ENCODE assay signal across 18 cellular contexts in the genomic region with DNA sequence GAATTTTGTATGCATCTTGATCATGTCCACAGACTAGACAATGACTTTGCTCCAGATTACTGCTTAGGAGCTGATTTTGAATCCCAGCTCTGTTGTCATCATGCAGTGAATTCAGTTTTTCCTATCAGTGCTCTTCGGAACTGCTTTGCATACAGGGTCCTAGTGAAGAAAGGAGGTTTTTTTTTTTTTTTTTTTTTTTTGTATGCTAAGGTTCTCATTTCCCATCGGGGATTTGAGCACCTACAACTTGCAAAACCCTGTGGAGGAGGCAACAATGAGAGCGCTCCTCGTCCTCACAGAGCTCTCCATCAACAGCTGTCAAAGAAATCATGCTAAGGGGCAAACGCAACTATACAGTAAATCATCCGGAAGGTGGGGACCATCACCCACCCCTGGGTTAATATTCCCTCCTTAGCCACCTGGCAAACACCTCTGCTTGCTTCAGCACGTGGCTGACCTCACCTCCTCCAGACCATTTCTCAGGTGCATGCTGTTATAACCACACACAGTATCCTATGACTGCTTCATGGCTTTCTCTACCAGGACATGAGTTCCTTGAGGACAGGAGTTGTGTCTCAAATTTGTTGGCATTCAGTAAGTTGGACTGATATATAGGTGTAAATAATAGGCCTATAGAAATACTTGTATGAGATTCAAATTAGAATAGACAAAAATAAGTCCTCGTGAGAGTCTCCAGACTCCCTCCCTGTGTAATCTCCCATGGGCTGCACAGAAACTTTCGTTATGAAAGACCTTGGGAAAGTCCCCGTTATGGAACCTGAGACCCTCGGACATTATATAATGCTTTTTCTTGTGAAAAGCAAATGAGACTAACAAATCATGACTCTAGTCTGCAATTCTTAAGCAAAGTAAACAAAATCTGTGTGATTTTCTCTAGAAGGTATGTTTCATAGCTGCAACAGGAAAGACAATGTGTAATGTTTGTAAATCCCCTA.
A peak's percentile ranks its signal among the peaks of the same experiment; 100 is the strongest.
DNase-seq lines count a peak whose midpoint lies in the region; ATAC-seq, FAIRE-seq and TF ChIP-seq lines count a peak whose summit lies in the region.
"Had no signal": no experiment of that assay in that cellular context is flagged by ENCODE, and none has a peak within 500 bp of the region (broad histone marks: within the 10 kb centered on the region; RNA-seq: fewer than 3 reads in every experiment).

No MANE protein-coding gene starts in this region.

- H3K9me3 ChIP-seq in CD8-positive, alpha-beta T cell (ENCODE audit: low read length) = no peaks in the 10 kb centered on the region
- no peaks in the 10 kb centered on the region; the same call in 2 of the 3 replicates for H3K9me3 ChIP-seq in GM12878 (replicated peaks; ENCODE audit: control insufficient read depth, insufficient read depth, low read length)
- H3K9me3 ChIP-seq: SJCRH30 had no signal

- H3K4me3 Mint-ChIP-seq in CD8-positive, alpha-beta T cell = no peak overlapping the region
- H3K4me3 Mint-ChIP-seq: CD14-positive monocyte; T-helper 1 cell treated with Interleukin-12 subunit alpha and Interleukin-12 subunit beta and Interleukin-4 antibody, amounts not matched to agents 30 μg/mL and 1 μg/mL, for 36 hours had no signal

- H3K9ac ChIP-seq in GM12878 (ENCODE audit: control insufficient read depth, insufficient read depth, low read length) = no peak overlapping the region

- 38% methylated on average over 11 of the region's 11 CpGs for WGBS in GM12878 (ENCODE audit: insufficient coverage, insufficient replicate concordance, low lambda C conversion rate, missing lambda C conversion rate)

- H3K4me1 ChIP-seq in CD8-positive, alpha-beta T cell (ENCODE audit: insufficient read depth, low read length) = no peaks in the 10 kb centered on the region
- peaks cover 34% of the 10 kb centered on the region for H3K4me1 ChIP-seq in GM12878 (ENCODE audit: control insufficient read depth, insufficient read depth, low read length)

- peaks cover 3% of the 10 kb centered on the region for H3K4me1 Mint-ChIP-seq in CD8-positive, alpha-beta T cell (ENCODE audit: low read depth)
- H3K4me1 Mint-ChIP-seq: CD14-positive monocyte had no signal

- no peaks in the 10 kb centered on the region for H3K27me3 ChIP-seq in CD8-positive, alpha-beta T cell (ENCODE audit: insufficient read depth, low read length)
- no peaks in the 10 kb centered on the region for H3K27me3 ChIP-seq in GM12878 (replicated peaks in 1 of 2; ENCODE audit: control insufficient read depth in 2 of 2, insufficient read depth in 2 of 2, low read length in 1 of 2)
- H3K27me3 ChIP-seq: SJCRH30 had no signal

- no peaks in the 10 kb centered on the region for H3K36me3 ChIP-seq in CD8-positive, alpha-beta T cell (ENCODE audit: insufficient read depth, low read length)
- H3K36me3 ChIP-seq in GM12878 (ENCODE audit: control insufficient read depth in 2 of 2, insufficient read depth in 2 of 2, low read length in 1 of 2) = no peaks in the 10 kb centered on the region
- H3K36me3 ChIP-seq: SJCRH30 had no signal

- no peaks in the 10 kb centered on the region for H3K36me3 Mint-ChIP-seq in CD8-positive, alpha-beta T cell
- H3K36me3 Mint-ChIP-seq: IgD-negative memory B cell had no signal

- no peak for TF ChIP-seq RAD21 in GM12878 (IDR thresholded peaks at IDR 0.05; ENCODE audit: insufficient read depth, low read depth, low read length)

- H3K27ac ChIP-seq in CD8-positive, alpha-beta T cell (ENCODE audit: low read depth, low read length) = no peak overlapping the region
- peak overlapping the region; percentile 70 for H3K27ac ChIP-seq in GM12878 (ENCODE audit: control insufficient read depth, insufficient read depth)
- H3K27ac ChIP-seq: 22Rv1, SJCRH30 had no signal

- DNase-seq in CD8-positive, alpha-beta T cell = no peak
- DNase-seq in GM13977 (ENCODE audit: low spot score) = peak; percentile 35
- DNase-seq in GM12878 (ENCODE audit: low read depth, low spot score) = peak; percentile 63
- no peak for DNase-seq in mucosa of gallbladder (ENCODE audit: low spot score)
- no peak for DNase-seq in NCI-H510A (lab: John Stamatoyannopoulos, UW)
- no peak for DNase-seq in activated CD8-positive, alpha-beta memory T cell treated with anti-CD3 and anti-CD28 coated beads, Interleukin-2, amount 50 U/mL, for 4 hours
- no peak for DNase-seq in GM10248 (ENCODE audit: extremely low spot score)
- DNase-seq: DND-41, NCI-H1105, NCI-H1694, NCI-H2107, SJCRH30 had no signal

- H3K4me2 ChIP-seq in GM12878 (ENCODE audit: control insufficient read depth, insufficient read depth) = 0 out of 2 replicates have a peak overlapping the region, but pooled peaks have one; percentile 34

- TF ChIP-seq CTCF in CD8-positive, alpha-beta T cell (IDR thresholded peaks at IDR 0.05) = no peak
- TF ChIP-seq CTCF in GM13977 (IDR thresholded peaks at IDR 0.05; ENCODE audit: extremely low read depth, insufficient read depth, missing control alignments) (no peak), GM12878 (IDR thresholded peaks at IDR 0.05 in 2 of 3, conservative IDR thresholded peaks at IDR 0.05 in 1 of 3; ENCODE audit: control insufficient read depth in 2 of 3, extremely low read depth in 1 of 3, insufficient read depth in 1 of 3, low read depth in 3 of 3, low read length in 3 of 3) (no peak), GM10248 (IDR thresholded peaks at IDR 0.05; ENCODE audit: control extremely low read depth, extremely low read depth, low read depth, missing control alignments) (no peak)

- no peak overlapping the region; the same call in 1 of the 2 replicates for H2AFZ ChIP-seq in GM12878 (ENCODE audit: control insufficient read depth, low read depth, low read length)

- no peaks in the 10 kb centered on the region for H3K79me2 ChIP-seq in GM12878 (ENCODE audit: control insufficient read depth, insufficient read depth, low read length)

- BruUV-seq in GM12878 (replicated peaks; lab: Mats Ljungman, UMichigan) = no TSS peak

- H3K4me3 ChIP-seq in CD8-positive, alpha-beta T cell (ENCODE audit: low read depth, low read length) = no peak overlapping the region
- H3K4me3 ChIP-seq in GM12878 = no peak overlapping the region
- H3K4me3 ChIP-seq: SJCRH30 had no signal

- CTCF ChIA-PET in CD8-positive, alpha-beta T cell (lab: Charles Lee) = no interaction called here
- CTCF ChIA-PET in GM12878 (lab: Yijun Ruan, JAX) (interaction anchor here (0.7 to 2.8 kb wide), 4 partner anchors 10 to 142 kb away, joined by 3 to 11 read pairs (median 4); no protein-coding TSS in a partner anchor), GM10248 (lab: Yijun Ruan, JAX) (interaction anchor here (1.1 to 2.5 kb wide), 7 partner anchors 16 to 686 kb away, joined by 3 to 9 read pairs (median 3); no protein-coding TSS in a partner anchor)

- H3K9me3 Mint-ChIP-seq in CD8-positive, alpha-beta T cell = no peaks in the 10 kb centered on the region
- H3K9me3 Mint-ChIP-seq: CD14-positive monocyte; T-helper 1 cell treated with Interleukin-12 subunit alpha and Interleukin-12 subunit beta and Interleukin-4 antibody, amounts not matched to agents 30 μg/mL and 1 μg/mL, for 36 hours had no signal

- H3K27ac Mint-ChIP-seq in CD8-positive, alpha-beta T cell = peak overlapping the region; percentile 41
- H3K27ac Mint-ChIP-seq: CD14-positive monocyte; IgD-negative memory B cell; T-helper 1 cell treated with Interleukin-12 subunit alpha and Interleukin-12 subunit beta and Interleukin-4 antibody, amounts not matched to agents 30 μg/mL and 1 μg/mL, for 36 hours had no signal

- RAD21 ChIA-PET in GM12878 (lab: Charles Lee; ENCODE audit: unreplicated experiment) = interaction anchor here (0.7 to 5.1 kb wide), 12 partner anchors 10 to 178 kb away, joined by 3 to 60 read pairs (median 4); a partner anchor contains a TSS

- TF ChIP-seq EP300 in GM12878 (IDR thresholded peaks at IDR 0.05; ENCODE audit: borderline replicate concordance in 1 of 2, control insufficient read depth in 1 of 2, low read depth in 2 of 2, low read length in 2 of 2) = peak; percentile 40 to 57; a peak in 2 of 4 replicates

- no peak for FAIRE-seq in GM12878 (lab: Jason Lieb, UNC)
- FAIRE-seq: G401.6 had no signal

- TF ChIP-seq POLR2A in GM12878 (IDR thresholded peaks at IDR 0.05; ENCODE audit: low read depth, low read length) = no peak

- SMC1A ChIA-PET in GM12878 (lab: Charles Lee; ENCODE audit: uncharacterized antibody, unreplicated experiment) = interaction anchor here (1.0 to 4.5 kb wide), 18 partner anchors 11 to 250 kb away, joined by 3 to 32 read pairs (median 4); no protein-coding TSS in a partner anchor

- H4K20me1 ChIP-seq in GM12878 (ENCODE audit: control insufficient read depth, insufficient read depth) = no peaks in the 10 kb centered on the region

- ATAC-seq in CD8-positive, alpha-beta T cell = no peak
- ATAC-seq in HG03432 (IDR thresholded peaks at IDR 0.05; ENCODE audit: unreplicated experiment) = peak; percentile 50
- peak; percentile 70 for ATAC-seq in GM12878

- POLR2A ChIA-PET in CD8-positive, alpha-beta T cell (lab: Charles Lee) = no interaction called here
- POLR2A ChIA-PET in GM12878 (lab: Charles Lee) (interaction anchor here (0.7 to 1.9 kb wide), 6 partner anchors 35 to 250 kb away, joined by 3 to 8 read pairs (median 4); no protein-coding TSS in a partner anchor), GM10248 (lab: Yijun Ruan, JAX) (interaction anchor here (0.6 kb wide), 1 partner anchor 79 kb away, joined by 3 read pairs; no protein-coding TSS in a partner anchor)

- in situ Hi-C loops in GM13977 (cut with MboI; ENCODE audit: low pct_unique_long_range_greater_than_20kb, low sequenced_read_pairs, unreplicated experiment) (no loop called here), GM12878 (cut with MboI) (no loop called here)

- no peaks in the 10 kb centered on the region for H3K27me3 Mint-ChIP-seq in CD8-positive, alpha-beta T cell (ENCODE audit: low read depth)

- intact Hi-C loops in CD8-positive, alpha-beta T cell (cut with DNase I, micrococcal nuclease) = no loop called here
- intact Hi-C loops in GM12878 (cut with micrococcal nuclease; ENCODE audit: unreplicated experiment) = loop anchor here (10.0 kb wide), 1 partner anchor 49 kb away; no protein-coding TSS in a partner anchor

TF ChIP-seq in GM12878, 131 proteins besides CTCF, POLR2A, EP300 and RAD21 (continues in another document):
- TF ChIP-seq, protein P1, sequence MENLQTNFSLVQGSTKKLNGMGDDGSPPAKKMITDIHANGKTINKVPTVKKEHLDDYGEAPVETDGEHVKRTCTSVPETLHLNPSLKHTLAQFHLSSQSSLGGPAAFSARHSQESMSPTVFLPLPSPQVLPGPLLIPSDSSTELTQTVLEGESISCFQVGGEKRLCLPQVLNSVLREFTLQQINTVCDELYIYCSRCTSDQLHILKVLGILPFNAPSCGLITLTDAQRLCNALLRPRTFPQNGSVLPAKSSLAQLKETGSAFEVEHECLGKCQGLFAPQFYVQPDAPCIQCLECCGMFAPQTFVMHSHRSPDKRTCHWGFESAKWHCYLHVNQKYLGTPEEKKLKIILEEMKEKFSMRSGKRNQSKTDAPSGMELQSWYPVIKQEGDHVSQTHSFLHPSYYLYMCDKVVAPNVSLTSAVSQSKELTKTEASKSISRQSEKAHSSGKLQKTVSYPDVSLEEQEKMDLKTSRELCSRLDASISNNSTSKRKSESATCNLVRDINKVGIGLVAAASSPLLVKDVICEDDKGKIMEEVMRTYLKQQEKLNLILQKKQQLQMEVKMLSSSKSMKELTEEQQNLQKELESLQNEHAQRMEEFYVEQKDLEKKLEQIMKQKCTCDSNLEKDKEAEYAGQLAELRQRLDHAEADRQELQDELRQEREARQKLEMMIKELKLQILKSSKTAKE (IDR thresholded peaks at IDR 0.05; ENCODE audit: low read depth, poor library complexity, severe bottlenecking) = peak; percentile 27
- peak; percentile 93 for TF ChIP-seq JUNB (IDR thresholded peaks at IDR 0.05)

Comparison
In these comparisons a context has a peak if more than half of its experiments do, and no peak if none do; other contexts are left out.
1. DNase-seq: peak in GM13977 (single experiment) and GM12878 (single experiment); none in CD8-positive, alpha-beta T cell (0 of 7), mucosa of gallbladder (single experiment), NCI-H510A (single experiment), activated CD8-positive, alpha-beta memory T cell treated with anti-CD3 and anti-CD28 coated beads, Interleukin-2, amount 50 U/mL, for 4 hours (single experiment) and GM10248 (single experiment).